In the genomic region with DNA sequence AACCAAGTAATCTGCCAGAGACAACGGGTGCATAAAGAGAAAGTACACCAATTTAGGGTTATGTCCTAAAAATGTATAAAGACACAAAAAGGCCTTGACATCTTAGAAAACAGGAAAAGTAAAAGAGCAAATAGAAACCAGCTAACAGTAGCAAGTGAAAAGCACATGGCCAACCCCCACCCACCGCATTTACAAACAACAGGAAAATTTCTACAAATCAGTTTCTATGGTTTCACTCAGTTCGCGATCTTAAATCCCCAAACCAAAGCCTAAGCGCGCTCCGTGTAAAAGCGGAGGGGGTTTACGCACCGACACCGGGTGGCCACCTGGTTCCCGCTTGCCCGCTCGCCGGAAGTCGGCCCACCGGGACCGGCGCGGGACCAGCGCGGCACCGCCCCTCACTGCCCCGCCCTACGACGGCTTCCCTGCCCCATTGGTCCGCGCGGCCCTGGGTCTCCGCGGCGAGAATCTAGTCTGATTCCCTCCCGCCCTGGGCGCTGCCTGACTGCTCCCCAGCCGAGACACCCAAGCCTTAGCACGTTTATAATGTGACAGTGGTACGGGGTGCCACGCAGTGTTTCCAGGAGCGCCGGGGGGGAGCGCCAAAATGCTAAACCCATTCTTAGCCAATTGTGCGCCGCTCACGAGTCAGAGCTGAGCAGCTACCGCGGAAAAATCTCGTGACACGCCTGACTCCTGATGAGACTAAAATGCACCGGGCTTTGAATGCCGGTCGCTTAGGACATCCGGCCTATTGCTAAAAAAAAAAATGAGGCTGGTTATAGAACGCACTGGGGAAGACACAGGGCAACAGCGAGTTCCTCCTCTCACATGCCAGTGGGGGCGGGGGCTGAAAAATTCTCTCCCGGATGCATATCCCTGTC, we compare ENCODE assay signal across 8 cellular contexts. TPM values are rescaled to one million over a fixed set of nuclear protein-coding genes. Genes with fewer than 3 reads are reported as not detected.
DNase-seq lines count a peak whose midpoint lies in the region; ATAC-seq and TF ChIP-seq lines count a peak whose summit lies in the region.

Gene GART, minus strand, starts transcription at position 362 of the 884 bp plus-strand sequence. CDS start 2,802 bp downstream, outside the sequence.

- H3K9me2 ChIP-seq in OCI-LY7 (ENCODE audit: insufficient read depth, low read length), result no peaks in the 10 kb centered on the region

- H3K9ac ChIP-seq in mucosa of rectum (ENCODE audit: low read depth in 1 of 2, low read length in 2 of 2), result peak within 1 kb of the TSS; percentile 99 to 100

- peaks cover 5% of the 10 kb centered on the region; the same call in 1 of the 2 replicates for H3K9me3 ChIP-seq in OCI-LY7 (ENCODE audit: low read length)
- no peaks in the 10 kb centered on the region for H3K9me3 ChIP-seq in mucosa of rectum (ENCODE audit: control insufficient read depth in 2 of 2, low read length in 2 of 2)

- H3K4me3 ChIP-seq in OCI-LY7 (ENCODE audit: low read depth, low read length, poor library complexity, severe bottlenecking) (peak within 1 kb of the TSS; percentile 99), mucosa of rectum (ENCODE audit: low read length in 2 of 2) (peak within 1 kb of the TSS; percentile 93 to 99)

- POLR2A ChIA-PET in OCI-LY7 (lab: Charles Lee), result interaction anchor here (1.2 kb wide), 1 partner anchor 62 kb away, joined by 4 read pairs; the partner anchor contains the start of gene TMEM50B

- intact Hi-C loops in OCI-LY7 (cut with micrococcal nuclease; ENCODE audit: unreplicated experiment), result loop anchor here (1.0 to 5.0 kb wide), 8 partner anchors 47 to 930 kb away; partner anchors contain the start of genes CFAP298, CRYZL1, DNAJC28 and DONSON

- TF ChIP-seq CTCF in OCI-LY7 (conservative IDR thresholded peaks at IDR 0.05; ENCODE audit: low read length), result no peak

- H3K79me2 ChIP-seq in OCI-LY7 (ENCODE audit: insufficient read depth, low read depth, low read length), result peaks cover 91% of the 10 kb centered on the region

- H3K27ac ChIP-seq in OCI-LY7 (ENCODE audit: low read depth, low read length, poor library complexity, severe bottlenecking) (peak within 1 kb of the TSS; percentile 95), epithelial cell of prostate (peak within 1 kb of the TSS; percentile 97), mucosa of rectum (ENCODE audit: low read depth in 2 of 2, low read length in 2 of 2) (peak within 1 kb of the TSS; percentile 100)

- peak; percentile 91 for DNase-seq in D341Med (ENCODE audit: low spot score)
- DNase-seq in HUDEP-2 (lab: John Stamatoyannopoulos, UW; ENCODE audit: unreplicated experiment in 76 of 76), result peak in 75 of 76 experiments; percentile 46 to 96 (median 85)
- peak; percentile 88 for DNase-seq in OCI-LY7 (ENCODE audit: low spot score)
- DNase-seq in activated T-cell treated with anti-CD3 and anti-CD28 coated beads for 24 hours (ENCODE audit: low read depth), result peak; percentile 81
- DNase-seq in epithelial cell of prostate (ENCODE audit: low read depth, low spot score), result peak; percentile 14
- DNase-seq in stimulated activated CD8-positive, alpha-beta memory T cell treated with anti-CD3 and anti-CD28 coated beads, Interleukin-4, amount 100 ng/mL, for 48 hours, result peak; percentile 89

- H3K27me3 ChIP-seq in mucosa of rectum (ENCODE audit: control insufficient read depth in 2 of 2, insufficient read depth in 2 of 2, low read length in 2 of 2), result no peaks in the 10 kb centered on the region

- ATAC-seq in GM21390 (IDR thresholded peaks at IDR 0.05; ENCODE audit: unreplicated experiment), result peak; percentile 51

- no TSS peak for BruUV-seq in OCI-LY7 (replicated peaks; lab: Mats Ljungman, UMichigan)

- peak within 1 kb of the TSS; percentile 23; the same call in 1 of the 2 replicates for H2AFZ ChIP-seq in OCI-LY7 (ENCODE audit: low read length)

- H4K20me1 ChIP-seq in OCI-LY7 (ENCODE audit: insufficient read depth, low read length), result peaks cover 26% of the 10 kb centered on the region

- CTCF ChIA-PET in OCI-LY7 (lab: Charles Lee; ENCODE audit: unreplicated experiment), result no interaction called here

- peaks cover 73% of the 10 kb centered on the region for H3K36me3 ChIP-seq in OCI-LY7 (ENCODE audit: insufficient read depth, low read length)
- peaks cover 11 to 14% of the 10 kb centered on the region in 2 donors for H3K36me3 ChIP-seq in mucosa of rectum (ENCODE audit: control insufficient read depth in 2 of 2, insufficient read depth in 2 of 2, low read length in 2 of 2)

- peak within 1 kb of the TSS; percentile 92 for H3K4me2 ChIP-seq in OCI-LY7 (ENCODE audit: low read length)

- H3K4me1 ChIP-seq in OCI-LY7 (ENCODE audit: insufficient read depth, low read length, poor library complexity, severe bottlenecking) (peaks cover 27% of the 10 kb centered on the region), mucosa of rectum (ENCODE audit: control insufficient read depth in 2 of 2, insufficient read depth in 2 of 2, low read length in 2 of 2) (peaks cover 11 to 14% of the 10 kb centered on the region in 2 donors)

RNA-seq across cellular contexts. Expression of gene GART, which starts in this region (rescaled TPM):
- 104 and 112 TPM in 2 replicates for total RNA-seq in OCI-LY7 (2014; rRNA removed; shearing (Covaris generic))
- 179 and 198 TPM in 2 replicates for total RNA-seq in OCI-LY7 (2022)

Comparison
In these comparisons a context has a peak if more than half of its experiments do, and no peak if none do; other contexts are left out.
1. Peak in every context shown above with its lines: DNase-seq, ATAC-seq, H3K4me3 ChIP-seq and H3K27ac ChIP-seq.
2. DNase-seq: peak in every context shown above with its lines; median percentile 91 in D341Med; 89 in stimulated activated CD8-positive, alpha-beta memory T cell treated with anti-CD3 and anti-CD28 coated beads, Interleukin-4, amount 100 ng/mL, for 48 hours; 88 in OCI-LY7; 85 in HUDEP-2; 81 in activated T-cell treated with anti-CD3 and anti-CD28 coated beads for 24 hours; 14 in epithelial cell of prostate.